In the genomic region with DNA sequence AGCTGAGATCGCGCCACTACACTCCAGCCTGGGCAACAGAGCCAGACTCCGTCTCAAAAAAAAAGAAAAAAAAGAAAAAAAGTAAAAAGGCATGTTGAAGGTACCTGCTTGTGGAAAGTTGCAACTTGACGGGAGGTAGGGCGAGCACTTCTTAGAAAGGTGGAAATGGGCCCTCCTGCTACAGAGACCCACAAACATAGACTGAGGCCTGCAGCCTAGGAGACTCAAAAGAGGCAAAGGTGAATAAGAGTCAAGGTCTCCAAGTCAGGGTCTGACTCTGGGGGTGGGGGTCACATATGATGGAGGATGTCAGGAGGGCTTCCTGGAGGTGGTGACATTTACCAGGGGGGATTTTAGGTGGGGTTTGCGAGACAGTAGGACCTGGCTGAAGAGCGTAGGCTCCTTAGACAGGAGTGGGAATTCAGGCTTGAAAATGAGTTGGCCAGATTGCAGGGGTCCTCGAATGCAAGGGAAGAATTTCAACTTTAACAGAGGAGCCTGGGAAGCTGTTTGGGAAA, we compare ENCODE assay signal across 9 cellular contexts.
DNase-seq lines count a peak whose midpoint lies in the region; ATAC-seq and TF ChIP-seq lines count a peak whose summit lies in the region.
"Had no signal": no experiment of that assay in that cellular context is flagged by ENCODE, and none has a peak within 500 bp of the region (broad histone marks: within the 10 kb centered on the region; RNA-seq: fewer than 3 reads in every experiment).

No MANE protein-coding gene starts in this region.

- no peak for TF ChIP-seq POLR2A in body of pancreas (IDR thresholded peaks at IDR 0.05)

- peak overlapping the region; percentile 67 for H3K4me2 ChIP-seq in OCI-LY1 (ENCODE audit: low read length)
- H3K4me2 ChIP-seq in skeletal muscle satellite cell (ENCODE audit: low read length), result peak overlapping the region; percentile 16

- no peaks in the 10 kb centered on the region for H3K79me2 ChIP-seq in OCI-LY1 (ENCODE audit: insufficient read depth, low read length)

- no peak overlapping the region for H2AFZ ChIP-seq in OCI-LY1 (ENCODE audit: low read length)

- peaks cover 36% of the 10 kb centered on the region for H3F3A ChIP-seq in OCI-LY1 (ENCODE audit: insufficient read depth, low read length)

- H3K36me3 Mint-ChIP-seq in Calu3 (ENCODE audit: insufficient read depth, unreplicated experiment) (peaks cover 45% of the 10 kb centered on the region), endothelial cell (ENCODE audit: low read depth, unreplicated experiment) (peaks cover 23% of the 10 kb centered on the region)

- H3K27ac ChIP-seq in OCI-LY1 (ENCODE audit: low read depth, low read length, poor library complexity, severe bottlenecking) (peak overlapping the region; percentile 99), body of pancreas (no peak overlapping the region)

- H3K36me3 ChIP-seq in OCI-LY1 (ENCODE audit: insufficient read depth, low read length) (peaks cover 14% of the 10 kb centered on the region; the same call in 1 of the 2 replicates), skeletal muscle satellite cell (ENCODE audit: insufficient read depth, low read length) (peaks cover 13% of the 10 kb centered on the region), body of pancreas (replicated peaks in 1 of 2; ENCODE audit: insufficient read depth in 1 of 2, low read depth in 2 of 2) (no peaks in the 10 kb centered on the region)
- H3K36me3 ChIP-seq: ovary had no signal

- H3K27ac Mint-ChIP-seq in Calu3 (ENCODE audit: unreplicated experiment), result peak overlapping the region; percentile 47
- peak overlapping the region; percentile 37 for H3K27ac Mint-ChIP-seq in endothelial cell (ENCODE audit: unreplicated experiment)

- H3K4me3 Mint-ChIP-seq in Calu3 (ENCODE audit: low read depth, unreplicated experiment), result no peak overlapping the region
- no peak overlapping the region for H3K4me3 Mint-ChIP-seq in endothelial cell (ENCODE audit: unreplicated experiment)

- H3K9ac ChIP-seq in OCI-LY1 (ENCODE audit: low read length) (peak overlapping the region; percentile 86), skeletal muscle satellite cell (ENCODE audit: low read depth, low read length) (no peak overlapping the region)

- no peaks in the 10 kb centered on the region for H3K9me2 ChIP-seq in OCI-LY1 (ENCODE audit: low read depth, low read length)

- H3K27me3 ChIP-seq in OCI-LY1 (ENCODE audit: insufficient read depth, low read length) (no peaks in the 10 kb centered on the region), skeletal muscle satellite cell (ENCODE audit: control insufficient read depth, insufficient read depth, low read length) (no peaks in the 10 kb centered on the region), body of pancreas (no peaks in the 10 kb centered on the region)
- H3K27me3 ChIP-seq: ovary had no signal

- no peak for DNase-seq in Calu3
- DNase-seq in endothelial cell (ENCODE audit: low spot score), result no peak
- no peak for DNase-seq in NCI-H345 treated with DMSO at 0.1 percent for 48 hours (lab: John Stamatoyannopoulos, UW; ENCODE audit: unreplicated experiment)
- no peak for DNase-seq in HuH-7 (ENCODE audit: low spot score)
- no peak for DNase-seq in body of pancreas

- ATAC-seq in HG02885 (IDR thresholded peaks at IDR 0.05; ENCODE audit: poor library complexity, unreplicated experiment), result no peak
- ATAC-seq in body of pancreas, result no peak

- no peaks in the 10 kb centered on the region for H3K27me3 Mint-ChIP-seq in Calu3 (ENCODE audit: unreplicated experiment)
- H3K27me3 Mint-ChIP-seq in endothelial cell (ENCODE audit: unreplicated experiment), result peaks cover 12% of the 10 kb centered on the region

- H4K20me1 ChIP-seq in OCI-LY1 (ENCODE audit: insufficient read depth, low read length), result no peaks in the 10 kb centered on the region

- intact Hi-C loops in Calu3 (cut with micrococcal nuclease; ENCODE audit: unreplicated experiment) (no loop called here), body of pancreas (cut with DNase I) (no loop called here)

- H3K9me3 ChIP-seq in OCI-LY1 (ENCODE audit: low read length), result no peaks in the 10 kb centered on the region
- no peaks in the 10 kb centered on the region for H3K9me3 ChIP-seq in skeletal muscle satellite cell (replicated peaks; ENCODE audit: low read length)
- no peaks in the 10 kb centered on the region for H3K9me3 ChIP-seq in body of pancreas
- H3K9me3 ChIP-seq: ovary had no signal

- H3K4me1 Mint-ChIP-seq in Calu3 (ENCODE audit: low read depth, unreplicated experiment), result peaks cover 57% of the 10 kb centered on the region
- peaks cover 70% of the 10 kb centered on the region for H3K4me1 Mint-ChIP-seq in endothelial cell (ENCODE audit: unreplicated experiment)

- H3K9me3 Mint-ChIP-seq in Calu3 (ENCODE audit: low read depth, unreplicated experiment) (no peaks in the 10 kb centered on the region), endothelial cell (ENCODE audit: unreplicated experiment) (no peaks in the 10 kb centered on the region)

- CTCF ChIA-PET in Calu3 (lab: Charles Lee), result no interaction called here

- TF ChIP-seq CTCF in Calu3 (IDR thresholded peaks at IDR 0.05; ENCODE audit: unreplicated experiment) (no peak), OCI-LY1 (IDR thresholded peaks at IDR 0.05; ENCODE audit: low read length) (no peak), endothelial cell (IDR thresholded peaks at IDR 0.05; ENCODE audit: unreplicated experiment) (no peak), body of pancreas (IDR thresholded peaks at IDR 0.05) (no peak)

- no TSS peak for BruUV-seq in Calu3 (replicated peaks; lab: Mats Ljungman, UMichigan)

- H3K4me1 ChIP-seq in OCI-LY1 (ENCODE audit: insufficient read depth, low read length, severe bottlenecking) (peaks cover 100% of the 10 kb centered on the region), skeletal muscle satellite cell (ENCODE audit: control insufficient read depth, insufficient read depth, low read length) (peaks cover 65% of the 10 kb centered on the region), body of pancreas (peaks cover 42% of the 10 kb centered on the region)

- peak overlapping the region; percentile 42 for H3K4me3 ChIP-seq in OCI-LY1 (ENCODE audit: low read depth, low read length, poor library complexity, severe bottlenecking)
- no peak overlapping the region for H3K4me3 ChIP-seq in skeletal muscle satellite cell (ENCODE audit: low read length)
- H3K4me3 ChIP-seq in body of pancreas, result no peak overlapping the region
- H3K4me3 ChIP-seq: ovary had no signal

- WGBS in body of pancreas, 2 donors, result 92 to 96% methylated on average over 8 of the region's 8 CpGs
